ENCODE assay signal across 8 cellular contexts in genomic region chrX:43654431-43655150, GRCh38. TPM values are rescaled to one million over a fixed set of nuclear protein-coding genes. Genes with fewer than 3 reads are reported as not detected.
DNase-seq lines count a peak whose midpoint lies in the region; ATAC-seq and TF ChIP-seq lines count a peak whose summit lies in the region.

No MANE protein-coding gene starts in this region.

- peak overlapping the region; percentile 90 for H3K4me3 Mint-ChIP-seq in central memory CD8-positive, alpha-beta T cell

- ATAC-seq in GM18868 (IDR thresholded peaks at IDR 0.05; ENCODE audit: unreplicated experiment) (peak; percentile 97), HG03135 (IDR thresholded peaks at IDR 0.05; ENCODE audit: unreplicated experiment) (peak; percentile 90)
- ATAC-seq in activated CD4-positive, CD25-positive, alpha-beta regulatory T cell treated with anti-CD3 and anti-CD28 coated beads, Interleukin-2, amount 50 U/mL, for 24 hours: peak; percentile 97 to 98
- ATAC-seq in central memory CD8-positive, alpha-beta T cell (replicated peaks; ENCODE audit: extremely low read depth, poor library complexity, severe bottlenecking): peak; percentile 92

- H3K27me3 Mint-ChIP-seq in central memory CD8-positive, alpha-beta T cell: no peaks in the 10 kb centered on the region

- peak in 1 of 3 donors; percentile 49 for TF ChIP-seq POLR2A in spleen (IDR thresholded peaks at IDR 0.05)

- peaks cover 10% of the 10 kb centered on the region for H3K4me1 Mint-ChIP-seq in central memory CD8-positive, alpha-beta T cell

- DNase-seq in A673 (ENCODE audit: low spot score) (peak; percentile 94), NCI-H2227 treated with DMSO at 0.1 percent for 48 hours (lab: John Stamatoyannopoulos, UW) (peak; percentile 84), iris pigment epithelial cell (ENCODE audit: low read depth) (peak; percentile 93), spleen (peak; percentile 96)
- DNase-seq in central memory CD8-positive, alpha-beta T cell (ENCODE audit: low spot score in 2 of 2): peak; percentile 77 to 83

- H3K9me3 ChIP-seq in A673 (ENCODE audit: low read depth, low read length, poor library complexity, severe bottlenecking): no peaks in the 10 kb centered on the region
- peaks cover 0 to 4% (median 0%) of the 10 kb centered on the region in 8 donors for H3K9me3 ChIP-seq in spleen

- H3K27ac Mint-ChIP-seq in central memory CD8-positive, alpha-beta T cell (ENCODE audit: low read depth): peak overlapping the region; percentile 98

- no peaks in the 10 kb centered on the region for H3K27me3 ChIP-seq in A673 (replicated peaks; ENCODE audit: insufficient read depth, low read depth, low read length, poor library complexity)
- H3K27me3 ChIP-seq in spleen (replicated peaks in 1 of 7): peaks cover 0 to 17% (median 6%) of the 10 kb centered on the region in 7 donors

- peaks cover 5% of the 10 kb centered on the region for H3K36me3 Mint-ChIP-seq in central memory CD8-positive, alpha-beta T cell (ENCODE audit: insufficient read depth)

- CTCF ChIA-PET in A673 (lab: Charles Lee): no interaction called here

- H3K36me3 ChIP-seq in A673 (ENCODE audit: insufficient read depth, low read length, poor library complexity, severe bottlenecking): no peaks in the 10 kb centered on the region
- H3K36me3 ChIP-seq in spleen: no peaks in the 10 kb centered on the region

- no TSS peak for BruUV-seq in A673 (replicated peaks; lab: Mats Ljungman, UMichigan)

- no peaks in the 10 kb centered on the region for H3K9me3 Mint-ChIP-seq in central memory CD8-positive, alpha-beta T cell

- H3K27ac ChIP-seq in A673 (ENCODE audit: low read depth, low read length, poor library complexity, severe bottlenecking) (peak overlapping the region; percentile 96), spleen (peak overlapping the region; percentile 57 to 93 (median 76))

- POLR2A ChIA-PET in A673 (lab: Charles Lee; ENCODE audit: low non-redundant PET): no interaction called here

- 1 to 37% (median 3%) methylated on average over 27 to 46 of the region's 57 CpGs for WGBS in spleen, 5 donors

- intact Hi-C loops in A673 (cut with micrococcal nuclease; ENCODE audit: unreplicated experiment) (no loop called here), spleen (cut with DNase I; ENCODE audit: low total_unique reads) (no loop called here)

- H3K4me1 ChIP-seq in A673 (ENCODE audit: insufficient read depth, low read length, poor library complexity, severe bottlenecking): no peaks in the 10 kb centered on the region
- H3K4me1 ChIP-seq in spleen: no peaks in the 10 kb centered on the region

- H3K4me3 ChIP-seq in A673 (ENCODE audit: low read depth, low read length, poor library complexity, severe bottlenecking): peak overlapping the region; percentile 57
- H3K4me3 ChIP-seq in spleen: peak overlapping the region; percentile 30 to 82 (median 48)

- TF ChIP-seq CTCF in A673 (conservative IDR thresholded peaks at IDR 0.05; ENCODE audit: low read depth, low read length): peak; percentile 42; the same call in 1 of the 2 replicates
- peak in 6 of 11 experiments; percentile 14 to 44 (median 29) for TF ChIP-seq CTCF in spleen (IDR thresholded peaks at IDR 0.05 in 8 of 11, conservative IDR thresholded peaks at IDR 0.05 in 3 of 11)

RNA-seq across cellular contexts. Expression of gene MAOA, which starts 1.5 kb away (rescaled TPM):
- total RNA-seq in A673 (2021) (6.1 and 8.5 TPM in 2 replicates), spleen (10 to 100 TPM in 3 of 7 donors, 1 to 10 TPM in 4; 1.5 to 24.9 (median 8.9) TPM)
- 1 to 10 TPM; 3.8 to 7.2 (median 6.1) TPM for polyA plus RNA-seq in spleen

Comparison
In these comparisons a context has a peak if more than half of its experiments do, and no peak if none do; other contexts are left out.
1. Peak in every context shown above with its lines: DNase-seq, ATAC-seq, H3K4me3 ChIP-seq and H3K27ac ChIP-seq.